Comparison of ENCODE assay signal across 8 cellular contexts in genomic region chr17:17823433-17824118, GRCh38.
DNase-seq lines count a peak whose midpoint lies in the region; ATAC-seq and TF ChIP-seq lines count a peak whose summit lies in the region.

No MANE protein-coding gene starts in this region.

- DNase-seq in NCI-H1105 treated with DMSO at 0.1 percent for 48 hours (lab: John Stamatoyannopoulos, UW), result peak; percentile 94
- peak; percentile 48 to 94 (median 71) for DNase-seq in T-helper 2 cell
- peak in 54 of 58 donors; percentile 54 to 91 (median 82) for DNase-seq in anterior cingulate cortex (lab: John Stamatoyannopoulos, UW)
- DNase-seq in hepatic stellate cell (ENCODE audit: low spot score), result peak; percentile 98
- no peak for DNase-seq in retinal pigment epithelial cell (ENCODE audit: low read depth)
- no peak for DNase-seq in kidney glomerular epithelial cell (lab: John Stamatoyannopoulos, UW)

- TF ChIP-seq POLR2A in GM15510 (IDR thresholded peaks at IDR 0.05; ENCODE audit: borderline replicate concordance, extremely low read depth, insufficient read length), result peak; percentile 46

- peak overlapping the region; percentile 53 for H3K4me3 ChIP-seq in retinal pigment epithelial cell (ENCODE audit: low read length)

- TF ChIP-seq CTCF in retinal pigment epithelial cell (conservative IDR thresholded peaks at IDR 0.05; ENCODE audit: low read depth, low read length), result no peak

- ATAC-seq in HG02610 (IDR thresholded peaks at IDR 0.05; ENCODE audit: unreplicated experiment), result peak; percentile 65

Comparison
In these comparisons a context has a peak if more than half of its experiments do, and no peak if none do; other contexts are left out.
1. DNase-seq: peak in NCI-H1105 treated with DMSO at 0.1 percent for 48 hours (single experiment), T-helper 2 cell (5 of 5), anterior cingulate cortex (54 of 58) and hepatic stellate cell (single experiment); none in retinal pigment epithelial cell (single experiment) and kidney glomerular epithelial cell (single experiment).